ENCODE assay signal across 14 cellular contexts in genomic region chr11:13104619-13105236, GRCh38.
DNase-seq lines count a peak whose midpoint lies in the region; ATAC-seq, FAIRE-seq and TF ChIP-seq lines count a peak whose summit lies in the region.
"Had no signal": no experiment of that assay in that cellular context is flagged by ENCODE, and none has a peak within 500 bp of the region (broad histone marks: within the 10 kb centered on the region; RNA-seq: fewer than 3 reads in every experiment).

No MANE protein-coding gene starts in this region.

- no peak overlapping the region for H3K9ac ChIP-seq in MM.1S (ENCODE audit: low read length)
- H3K9ac ChIP-seq: GM23248 had no signal

- peak overlapping the region in 1 of 2 experiments; percentile 22; a peak in 1 of 6 replicates for H3K27ac ChIP-seq in A549
- H3K27ac ChIP-seq in left lung: no peak overlapping the region
- H3K27ac ChIP-seq in MM.1S (ENCODE audit: low read length): no peak overlapping the region
- H3K27ac ChIP-seq: GM23248, testis, VCaP had no signal

- DNase-seq in A549 (ENCODE audit: low read depth in 1 of 2, low spot score in 1 of 2): no peak
- DNase-seq in DMS53 (lab: John Stamatoyannopoulos, UW): peak; percentile 67
- DNase-seq in NCI-H748 treated with DMSO at 0.1 percent for 48 hours (lab: John Stamatoyannopoulos, UW): peak; percentile 99
- DNase-seq in left lung: no peak
- DNase-seq in GM13976 (ENCODE audit: low spot score): no peak
- no peak for DNase-seq in MM.1S
- no peak for DNase-seq in activated T-cell treated with anti-CD3 and anti-CD28 coated beads, Interleukin-2, amount 50 U/mL, for 1 hour
- DNase-seq in erythroblast (lab: John Stamatoyannopoulos, UW): no peak
- DNase-seq: GM23248; mesenchymal stem cell; NCI-H446; stimulated activated CD4-positive, alpha-beta T cell treated with anti-CD3 and anti-CD28 coated beads, Interleukin-2, amount 100 ng/mL, for 48 hours; testis had no signal

- no peaks in the 10 kb centered on the region for H3K79me2 ChIP-seq in MM.1S (ENCODE audit: low read length)

- no peak overlapping the region for H2AFZ ChIP-seq in MM.1S (ENCODE audit: low read length)
- H2AFZ ChIP-seq: GM23248 had no signal

- WGBS in A549 (ENCODE audit: missing lambda C conversion rate): 58% methylated on average over 5 of the region's 5 CpGs

- H3K9me2 ChIP-seq in MM.1S (replicated peaks; ENCODE audit: insufficient read depth, low read length): no peaks in the 10 kb centered on the region

- FAIRE-seq in A549 (lab: Jason Lieb, UNC): no peak

- POLR2A ChIA-PET in A549 (lab: Yijun Ruan, JAX): no interaction called here

- H3K4me1 ChIP-seq in A549 (peaks cover 9% of the 10 kb centered on the region; the same call in 2 of the 3 replicates), left lung (no peaks in the 10 kb centered on the region), MM.1S (ENCODE audit: low read length) (no peaks in the 10 kb centered on the region)
- H3K4me1 ChIP-seq: testis had no signal

- no peak for TF ChIP-seq RAD21 in A549 (conservative IDR thresholded peaks at IDR 0.05 in 1 of 2, IDR thresholded peaks at IDR 0.05 in 1 of 2)

- CTCF ChIA-PET in A549 (lab: Yijun Ruan, JAX): interaction anchor here (1.3 to 2.1 kb wide), 2 partner anchors 10 to 13 kb away, joined by 3 to 8 read pairs; no protein-coding TSS in a partner anchor

- H3K9me3 ChIP-seq in A549: no peaks in the 10 kb centered on the region
- no peaks in the 10 kb centered on the region for H3K9me3 ChIP-seq in left lung
- H3K9me3 ChIP-seq in MM.1S (replicated peaks; ENCODE audit: insufficient read depth, low read length): no peaks in the 10 kb centered on the region
- H3K9me3 ChIP-seq: testis had no signal

- no peaks in the 10 kb centered on the region for H3K36me3 ChIP-seq in left lung
- H3K36me3 ChIP-seq in MM.1S (replicated peaks; ENCODE audit: insufficient read depth, low read length): no peaks in the 10 kb centered on the region

- intact Hi-C loops in left lung (cut with DNase I): no loop called here

- no peak overlapping the region for H3K4me2 ChIP-seq in A549
- H3K4me2 ChIP-seq in MM.1S (ENCODE audit: low read depth, low read length): no peak overlapping the region

- TF ChIP-seq EP300 in A549 (IDR thresholded peaks at IDR 0.05): no peak

- no peaks in the 10 kb centered on the region for H3F3A ChIP-seq in MM.1S (ENCODE audit: insufficient read depth, low read length)

- H4K20me1 ChIP-seq in MM.1S (ENCODE audit: insufficient read depth, low read length): no peaks in the 10 kb centered on the region

- ATAC-seq in A549 (peak; percentile 27 to 34; a peak in 2 of 6 replicates), left lung (peak; percentile 25)

- TF ChIP-seq POLR2A in A549 (IDR thresholded peaks at IDR 0.05; ENCODE audit: low read length) (no peak), erythroblast (IDR thresholded peaks at IDR 0.05; ENCODE audit: low read length) (no peak)

- TF ChIP-seq CTCF in A549 (IDR thresholded peaks at IDR 0.05) (no peak), left lung (IDR thresholded peaks at IDR 0.05) (no peak), GM13976 (IDR thresholded peaks at IDR 0.05; ENCODE audit: borderline replicate concordance, control extremely low read depth, extremely low read depth, insufficient read depth, missing control alignments) (no peak), MM.1S (IDR thresholded peaks at IDR 0.05; ENCODE audit: low read length) (no peak)

- H3K27me3 ChIP-seq in left lung (no peaks in the 10 kb centered on the region), MM.1S (replicated peaks; ENCODE audit: insufficient read depth, low read length) (no peaks in the 10 kb centered on the region)
- H3K27me3 ChIP-seq: testis had no signal

- H3K4me3 ChIP-seq in A549 (no peak overlapping the region), left lung (no peak overlapping the region), MM.1S (ENCODE audit: low read length) (no peak overlapping the region)
- H3K4me3 ChIP-seq: GM23248, testis had no signal

- in situ Hi-C loops in GM13976 (cut with MboI; ENCODE audit: low sequenced_read_pairs, unreplicated experiment): no loop called here

TF ChIP-seq in A549, 52 proteins besides CTCF, POLR2A, EP300 and RAD21:
- TF ChIP-seq MAFK (IDR thresholded peaks at IDR 0.05; ENCODE audit: partially characterized antibody): no peak
- TF ChIP-seq PHF8 (IDR thresholded peaks at IDR 0.05; ENCODE audit: borderline replicate concordance, low read depth): no peak
- no peak for TF ChIP-seq SREBF2 (IDR thresholded peaks at IDR 0.05)
- TF ChIP-seq HEYL (CRISPR knock-in tag; IDR thresholded peaks at IDR 0.05): no peak

Comparison
In these comparisons a context has a peak if more than half of its experiments do, and no peak if none do; other contexts are left out.
1. DNase-seq: peak in DMS53 (single experiment) and NCI-H748 treated with DMSO at 0.1 percent for 48 hours (single experiment); none in A549 (0 of 2), left lung (0 of 2), GM13976 (single experiment), MM.1S (single experiment), activated T-cell treated with anti-CD3 and anti-CD28 coated beads, Interleukin-2, amount 50 U/mL, for 1 hour (single experiment) and erythroblast (0 of 2).